ENCODE assay signal across 32 cellular contexts in the genomic region with DNA sequence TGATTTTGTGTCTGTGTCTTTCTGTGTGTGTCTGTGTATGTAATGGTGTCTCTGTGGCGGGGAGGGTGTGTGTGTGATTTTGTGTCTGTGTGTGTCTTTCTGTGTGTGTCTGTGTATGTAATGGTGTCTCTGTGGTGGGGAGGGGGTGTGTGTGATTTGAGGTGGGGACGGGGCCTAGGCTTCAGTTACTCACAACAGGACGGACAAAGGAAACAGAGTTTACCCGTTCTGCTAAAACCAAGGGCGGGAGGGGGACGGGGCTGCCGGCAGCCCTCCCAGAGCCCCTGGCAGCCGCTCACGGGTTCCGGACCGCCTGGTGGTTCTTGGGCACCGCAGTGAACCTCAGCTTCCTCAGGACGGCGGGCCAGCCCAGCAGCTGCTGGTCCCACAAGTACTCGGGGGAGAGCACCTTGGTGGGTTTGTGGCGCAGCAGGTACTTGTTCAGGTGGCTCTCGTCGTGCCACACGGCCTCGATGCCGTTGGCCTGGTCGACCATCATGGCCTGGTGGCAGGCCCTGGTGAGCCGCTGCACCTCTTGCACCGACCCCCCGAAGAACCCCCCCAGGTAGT. TPM values are rescaled to one million over a fixed set of nuclear protein-coding genes. Genes with fewer than 3 reads are reported as not detected.
"Had no signal": no experiment of that assay in that cellular context is flagged by ENCODE, and none has a peak within 500 bp of the region (broad histone marks: within the 10 kb centered on the region; RNA-seq: fewer than 3 reads in every experiment).

No MANE protein-coding gene starts in this region.

- H3K36me3 ChIP-seq: brain microvascular endothelial cell, gastrocnemius medialis, WERI-Rb-1 had no signal

- H3K9me3 ChIP-seq: gastrocnemius medialis had no signal

- H3K4me1 ChIP-seq: foreskin keratinocyte, gastrocnemius medialis had no signal

- H3K27ac ChIP-seq: brain microvascular endothelial cell, foreskin keratinocyte, gastrocnemius medialis, WERI-Rb-1 had no signal

- H3K27me3 ChIP-seq: brain microvascular endothelial cell had no signal

- FAIRE-seq: astrocyte, colon had no signal

- H3K4me3 ChIP-seq: esophagus muscularis mucosa, gastrocnemius medialis had no signal

- DNase-seq: activated B cell treated with CpG ODN at 0.5 μM for 24 hours; activated CD4-positive, alpha-beta T cell treated with anti-CD3 and anti-CD28 coated beads for 48 hours; activated CD4-positive, alpha-beta T cell treated with anti-CD3 and anti-CD28 coated beads, Interleukin-2, amount 50 U/mL, for 1 hour; activated CD4-positive, alpha-beta T cell treated with anti-CD3 and anti-CD28 coated beads, Interleukin-2, amount 50 U/mL, for 48 hours; activated CD8-positive, alpha-beta T cell treated with anti-CD3 and anti-CD28 coated beads, Interleukin-2, amount 10 ng/mL, durations not matched to agents 7 days and 5 days; activated effector memory CD4-positive, alpha-beta T cell treated with Interleukin-2 at 50 U/mL for 16 hours; activated gamma-delta T cell treated with Interleukin-2 at 50 U/mL for 16 hours; activated naive CD4-positive, alpha-beta T cell treated with anti-CD3 and anti-CD28 coated beads, Interleukin-2, amount 50 U/mL, for 16 hours; activated naive CD4-positive, alpha-beta T cell treated with Interleukin-2 at 50 U/mL for 16 hours; activated T-cell treated with anti-CD3 and anti-CD28 coated beads, Interleukin-2, amount 50 U/mL, for 4 hours; amniotic stem cell; anterior cingulate cortex; brain microvascular endothelial cell; cortex of kidney; dermis blood vessel endothelial cell; effector CD4-positive, alpha-beta T cell; effector memory CD8-positive, alpha-beta T cell; erythroblast; foreskin keratinocyte; gastrocnemius medialis; glutamatergic neuron; T-helper 1 cell; T-helper 17 cell; T1000; WERI-Rb-1 had no signal

- ATAC-seq: activated CD4-positive, CD25-positive, alpha-beta regulatory T cell treated with anti-CD3 and anti-CD28 coated beads, Interleukin-2, amount 50 U/mL, for 24 hours; activated CD8-positive, alpha-beta T cell treated with anti-CD3 and anti-CD28 coated beads, Interleukin-2, amount 10 ng/mL, durations not matched to agents 7 days and 5 days; activated T-cell treated with anti-CD3 and anti-CD28 coated beads, Interleukin-2, amount 50 U/mL, for 4 hours; activated T-helper 17 cell treated with anti-CD3 and anti-CD28 coated beads, Interleukin-2, amount 50 U/mL, for 72 hours; effector memory CD8-positive, alpha-beta T cell; foreskin keratinocyte; gastrocnemius medialis; T-helper 17 cell had no signal

RNA-seq across cellular contexts. Expression of a gene that starts 19.5 kb away (rescaled TPM):
- total RNA-seq: activated B cell treated with CpG ODN at 0.5 μM for 24 hours; activated CD8-positive, alpha-beta T cell treated with anti-CD3 and anti-CD28 coated beads, Interleukin-2, amount 10 ng/mL, durations not matched to agents 7 days and 5 days; activated T-helper 17 cell treated with anti-CD3 and anti-CD28 coated beads, Interleukin-2, amount 50 U/mL, for 72 hours; astrocyte; foreskin keratinocyte had no signal
- polyA plus RNA-seq: foreskin keratinocyte had no signal

RNA-seq across cellular contexts. Expression of a gene that starts 46.4 kb away (rescaled TPM):
- total RNA-seq: activated B cell treated with CpG ODN at 0.5 μM for 24 hours; activated CD8-positive, alpha-beta T cell treated with anti-CD3 and anti-CD28 coated beads, Interleukin-2, amount 10 ng/mL, durations not matched to agents 7 days and 5 days; activated T-cell treated with anti-CD3 and anti-CD28 coated beads, Interleukin-2, amount 50 U/mL, for 4 hours; activated T-helper 17 cell treated with anti-CD3 and anti-CD28 coated beads, Interleukin-2, amount 50 U/mL, for 72 hours; astrocyte; chondrocyte; dermis blood vessel endothelial cell; esophagus muscularis mucosa; foreskin keratinocyte; gastrocnemius medialis; T-helper 17 cell had no signal
- polyA plus RNA-seq: adipose tissue, foreskin keratinocyte had no signal
